ENCODE assay signal across 21 cellular contexts in genomic region chr4:44160776-44161377, GRCh38.
A peak's percentile ranks its signal among the peaks of the same experiment; 100 is the strongest.
DNase-seq lines count a peak whose midpoint lies in the region; ATAC-seq, FAIRE-seq and TF ChIP-seq lines count a peak whose summit lies in the region.
"Had no signal": no experiment of that assay in that cellular context is flagged by ENCODE, and none has a peak within 500 bp of the region (broad histone marks: within the 10 kb centered on the region; RNA-seq: fewer than 3 reads in every experiment).

No MANE protein-coding gene starts in this region.

- ATAC-seq in aorta (ENCODE audit: low FRiP score) (no peak), Right ventricle myocardium inferior (no peak)
- ATAC-seq: A549 had no signal

- no TSS peak for BruUV-seq in mammary epithelial cell (replicated peaks; lab: Mats Ljungman, UMichigan)

- no peaks in the 10 kb centered on the region for H3K9me3 ChIP-seq in mammary epithelial cell (replicated peaks; ENCODE audit: insufficient read depth, low read length)
- H3K9me3 ChIP-seq in keratinocyte (ENCODE audit: control insufficient read depth, low read depth, low read length), result no peaks in the 10 kb centered on the region
- no peaks in the 10 kb centered on the region for H3K9me3 ChIP-seq in aorta (ENCODE audit: control insufficient read depth, low read length)
- H3K9me3 ChIP-seq: A549, BLaER1, HAP-1 had no signal

- H3K4me1 ChIP-seq in mammary epithelial cell (ENCODE audit: insufficient read depth, low read length), result peaks cover 32% of the 10 kb centered on the region
- peaks cover 28% of the 10 kb centered on the region for H3K4me1 ChIP-seq in keratinocyte (ENCODE audit: control insufficient read depth, extremely low read depth, insufficient read depth, low read length)
- H3K4me1 ChIP-seq in aorta (ENCODE audit: control insufficient read depth in 1 of 2, insufficient read depth in 2 of 2, low read length in 2 of 2), result no peaks in the 10 kb centered on the region
- H3K4me1 ChIP-seq: A549, BLaER1, HAP-1 had no signal

- intact Hi-C loops in mammary epithelial cell (cut with micrococcal nuclease) (no loop called here), aorta (cut with DNase I) (no loop called here), Right ventricle myocardium inferior (cut with DNase I) (no loop called here)

- FAIRE-seq in keratinocyte (lab: Jason Lieb, UNC), result peak; percentile 49
- FAIRE-seq: A549, GM12892, HTR-8/SVneo had no signal

- WGBS in mammary epithelial cell (ENCODE audit: low coverage, missing lambda C conversion rate), result 2% methylated on average over 4 of the region's 4 CpGs
- WGBS in aorta, 2 donors, result 76 to 77% methylated on average over 4 of the region's 4 CpGs

- TF ChIP-seq CTCF in mammary epithelial cell (conservative IDR thresholded peaks at IDR 0.05 in 1 of 2, IDR thresholded peaks at IDR 0.05 in 1 of 2; ENCODE audit: extremely low read depth in 1 of 2, insufficient read depth in 1 of 2, low read depth in 1 of 2, low read length in 2 of 2), result no peak
- no peak for TF ChIP-seq CTCF in epithelial cell of esophagus (IDR thresholded peaks at IDR 0.05; ENCODE audit: insufficient read depth, low read depth, low read length, missing control alignments)
- no peak for TF ChIP-seq CTCF in keratinocyte (optimal IDR thresholded peaks at IDR 0.05 in 1 of 3, IDR thresholded peaks at IDR 0.05 in 1 of 3, conservative IDR thresholded peaks at IDR 0.05 in 1 of 3; ENCODE audit: extremely low read depth in 1 of 3, insufficient read depth in 2 of 3, low read length in 3 of 3)

- H3K9ac ChIP-seq in mammary epithelial cell (ENCODE audit: insufficient read depth, low read length), result no peak overlapping the region
- peak overlapping the region; percentile 16 for H3K9ac ChIP-seq in keratinocyte (ENCODE audit: control insufficient read depth, extremely low read depth, insufficient read depth, low read length)
- H3K9ac ChIP-seq: BLaER1, GM23248 had no signal

- H2AFZ ChIP-seq in mammary epithelial cell (ENCODE audit: low read depth, low read length) (peak overlapping the region; percentile 75), keratinocyte (ENCODE audit: control insufficient read depth, low read length) (peak overlapping the region; percentile 74)
- H2AFZ ChIP-seq: GM23248 had no signal

- H3K36me3 ChIP-seq in mammary epithelial cell (ENCODE audit: insufficient read depth, low read length), result no peaks in the 10 kb centered on the region
- no peaks in the 10 kb centered on the region for H3K36me3 ChIP-seq in keratinocyte (ENCODE audit: control insufficient read depth in 2 of 2, extremely low read depth in 1 of 2, insufficient read depth in 2 of 2, low read length in 2 of 2)
- no peaks in the 10 kb centered on the region for H3K36me3 ChIP-seq in aorta (ENCODE audit: control insufficient read depth in 1 of 2, insufficient read depth in 2 of 2, low read length in 1 of 2)
- H3K36me3 ChIP-seq: BLaER1, HAP-1 had no signal

- peak overlapping the region; percentile 11 to 38 (median 31) for H3K4me3 ChIP-seq in mammary epithelial cell (replicated peaks in 1 of 3; ENCODE audit: insufficient read depth in 1 of 3, low read depth in 2 of 3, low read length in 3 of 3)
- no peak overlapping the region for H3K4me3 ChIP-seq in epithelial cell of esophagus (ENCODE audit: low read length)
- peak overlapping the region in 2 of 3 experiments; percentile 23 to 37 for H3K4me3 ChIP-seq in keratinocyte (ENCODE audit: control insufficient read depth in 2 of 3, extremely low read depth in 1 of 3, insufficient read depth in 2 of 3, low read depth in 1 of 3, low read length in 3 of 3)
- no peak overlapping the region for H3K4me3 ChIP-seq in aorta (ENCODE audit: low read length in 2 of 2)
- H3K4me3 ChIP-seq: A549, BLaER1, GM23248, HAP-1 had no signal

- peak overlapping the region; percentile 57 for H3K27ac ChIP-seq in mammary epithelial cell (ENCODE audit: insufficient read depth, low read depth, low read length)
- H3K27ac ChIP-seq in keratinocyte (ENCODE audit: control insufficient read depth, insufficient read depth, low read length), result peak overlapping the region; percentile 46
- no peak overlapping the region for H3K27ac ChIP-seq in aorta (ENCODE audit: low read depth in 1 of 2, low read length in 2 of 2)
- H3K27ac ChIP-seq: 22Rv1, A549, BLaER1, GM23248, HL-60 had no signal

- DNase-seq in NCI-H1417 (lab: John Stamatoyannopoulos, UW), result peak in 2 of 3 experiments; percentile 51 to 66
- no peak for DNase-seq in NCI-H1417 treated with DMSO at 0.1 percent for 48 hours (lab: John Stamatoyannopoulos, UW)
- peak; percentile 49 for DNase-seq in mammary epithelial cell
- DNase-seq in epithelial cell of esophagus (ENCODE audit: low read depth), result peak; percentile 41
- DNase-seq in keratinocyte (ENCODE audit: low read depth, low spot score), result peak; percentile 7
- no peak for DNase-seq in SKM-1 (lab: John Stamatoyannopoulos, UW; ENCODE audit: unreplicated experiment)
- DNase-seq in aorta, result no peak
- no peak for DNase-seq in Right ventricle myocardium inferior (ENCODE audit: missing footprints)
- DNase-seq: CD4-positive, alpha-beta memory T cell; DMS153; DMS79; GDM1; GM23248; IMR-90 had no signal

- CTCF ChIA-PET in mammary epithelial cell (lab: Charles Lee; ENCODE audit: low non-redundant PET), result no interaction called here

- H4K20me1 ChIP-seq in mammary epithelial cell (ENCODE audit: insufficient read depth, low read length) (no peaks in the 10 kb centered on the region), keratinocyte (ENCODE audit: control insufficient read depth, extremely low read depth, insufficient read depth, low read length) (no peaks in the 10 kb centered on the region)
- H4K20me1 ChIP-seq: BLaER1 had no signal

- H3K27me3 ChIP-seq in mammary epithelial cell (ENCODE audit: insufficient read depth, low read length), result no peaks in the 10 kb centered on the region
- no peaks in the 10 kb centered on the region for H3K27me3 ChIP-seq in keratinocyte (ENCODE audit: control insufficient read depth, extremely low read depth, insufficient read depth, low read length)
- H3K27me3 ChIP-seq in aorta (ENCODE audit: control insufficient read depth in 1 of 2, insufficient read depth in 2 of 2, low read length in 1 of 2), result no peaks in the 10 kb centered on the region
- H3K27me3 ChIP-seq: BLaER1 had no signal

- H3K9me1 ChIP-seq in keratinocyte (ENCODE audit: control insufficient read depth, extremely low read depth, insufficient read depth, low read length), result no peaks in the 10 kb centered on the region

- dilution Hi-C loops in mammary epithelial cell (cut with HindIII; ENCODE audit: low sequenced_read_pairs), result no loop called here
- dilution Hi-C loops in keratinocyte (cut with MboI; ENCODE audit: extremely low pct_ligation_motif_present, low sequenced_read_pairs), result no loop called here

- no peaks in the 10 kb centered on the region for H3K79me2 ChIP-seq in mammary epithelial cell (ENCODE audit: insufficient read depth, low read length)
- H3K79me2 ChIP-seq in keratinocyte (ENCODE audit: control insufficient read depth, insufficient read depth, low read length), result no peaks in the 10 kb centered on the region

- in situ Hi-C loops in mammary epithelial cell (cut with MboI; ENCODE audit: low sequenced_read_pairs in 2 of 2), result no loop called here

- H3K4me2 ChIP-seq in mammary epithelial cell (ENCODE audit: insufficient read depth, low read depth, low read length) (peak overlapping the region; percentile 73), keratinocyte (ENCODE audit: control insufficient read depth, extremely low read depth, insufficient read depth, low read depth, low read length) (peak overlapping the region; percentile 64)
- H3K4me2 ChIP-seq: A549, BLaER1 had no signal

Comparison
In these comparisons a context has a peak if more than half of its experiments do, and no peak if none do; other contexts are left out.
1. DNase-seq: peak in NCI-H1417 (2 of 3), mammary epithelial cell (single experiment), epithelial cell of esophagus (single experiment) and keratinocyte (single experiment); none in NCI-H1417 treated with DMSO at 0.1 percent for 48 hours (single experiment), SKM-1 (single experiment), aorta (0 of 2) and Right ventricle myocardium inferior (single experiment).
2. H3K27ac ChIP-seq: peak in mammary epithelial cell (single experiment) and keratinocyte (single experiment); none in aorta (0 of 2).
3. H3K4me3 ChIP-seq: peak in mammary epithelial cell (3 of 3) and keratinocyte (2 of 3); none in epithelial cell of esophagus (single experiment) and aorta (0 of 2).